12 cellular contexts compared by ENCODE assay signal in genomic region chr3:49397470-49397869, GRCh38. TPM values are rescaled to one million over a fixed set of nuclear protein-coding genes. Genes with fewer than 3 reads are reported as not detected.
DNase-seq lines count a peak whose midpoint lies in the region; ATAC-seq and TF ChIP-seq lines count a peak whose summit lies in the region.
"Had no signal": no experiment of that assay in that cellular context is flagged by ENCODE, and none has a peak within 500 bp of the region (broad histone marks: within the 10 kb centered on the region; RNA-seq: fewer than 3 reads in every experiment).

No MANE protein-coding gene starts in this region.

- in situ Hi-C loops in ACHN (cut with HindIII; ENCODE audit: low pct_ligation_motif_present, low pct_unique_long_range_greater_than_20kb, low sequenced_read_pairs), result no loop called here

- no peak for TF ChIP-seq CTCF in brain (conservative IDR thresholded peaks at IDR 0.05)

- peaks cover 72% of the 10 kb centered on the region for H3K36me3 Mint-ChIP-seq in brain

- no peak for ATAC-seq in GM21526 (IDR thresholded peaks at IDR 0.05; ENCODE audit: low FRiP score, unreplicated experiment)
- ATAC-seq in HG03442 (IDR thresholded peaks at IDR 0.05; ENCODE audit: unreplicated experiment), result no peak
- no peak for ATAC-seq in GM18517 (IDR thresholded peaks at IDR 0.05; ENCODE audit: unreplicated experiment)

- H3K4me1 Mint-ChIP-seq in brain, result peaks cover 36% of the 10 kb centered on the region

- peak; percentile 18 for DNase-seq in ACHN
- DNase-seq in HUDEP-2 (lab: John Stamatoyannopoulos, UW; ENCODE audit: unreplicated experiment in 76 of 76), result peak in 52 of 76 experiments; percentile 8 to 82 (median 39)
- DNase-seq in left kidney (ENCODE audit: low read depth, low spot score), result peak; percentile 68
- DNase-seq in effector CD8-positive, alpha-beta T cell (lab: John Stamatoyannopoulos, UW), result no peak
- DNase-seq: DMS79; effector memory CD4-positive, alpha-beta T cell; HFFc6 had no signal

- peak overlapping the region; percentile 36 to 86 (median 74) for H3K27ac Mint-ChIP-seq in brain
- H3K27ac Mint-ChIP-seq: HFFc6 had no signal

- peak overlapping the region; percentile 8 to 21 (median 17) for H3K4me3 Mint-ChIP-seq in brain
- H3K4me3 Mint-ChIP-seq: HFFc6, neural crest cell had no signal

- H3K9me3 Mint-ChIP-seq in brain, result peaks cover 0 to 4% (median 0%) of the 10 kb centered on the region in 5 experiments
- H3K9me3 Mint-ChIP-seq: HFFc6, neural crest cell had no signal

- no peaks in the 10 kb centered on the region for H3K27me3 Mint-ChIP-seq in brain

RNA-seq across cellular contexts. Expression of gene RHOA, which starts 14.3 kb away (rescaled TPM):
- 385 TPM for polyA plus RNA-seq in brain (ENCODE audit: insufficient read depth, low read depth, low replicate concordance)

RNA-seq across cellular contexts. Expression of gene TCTA, which starts 14.8 kb away (rescaled TPM):
- polyA plus RNA-seq in brain (ENCODE audit: insufficient read depth, low read depth, low replicate concordance), result 56.6 TPM

RNA-seq across cellular contexts. Expression of gene AMT, which starts 24.8 kb away (rescaled TPM):
- 2.7 TPM for polyA plus RNA-seq in brain (ENCODE audit: insufficient read depth, low read depth, low replicate concordance)

RNA-seq across cellular contexts. Expression of gene NICN1, which starts 31.7 kb away (rescaled TPM):
- polyA plus RNA-seq in brain (ENCODE audit: insufficient read depth, low read depth, low replicate concordance), result 13.2 TPM

RNA-seq across cellular contexts. Expression of gene GPX1, which starts 39.3 kb away (rescaled TPM):
- polyA plus RNA-seq in brain (ENCODE audit: insufficient read depth, low read depth, low replicate concordance), result 188 TPM
